8 cellular contexts compared by ENCODE assay signal in genomic region chr5:32312682-32313523, GRCh38. TPM values are rescaled to one million over a fixed set of nuclear protein-coding genes. Genes with fewer than 3 reads are reported as not detected.
A peak's percentile ranks its signal among the peaks of the same experiment; 100 is the strongest.
DNase-seq lines count a peak whose midpoint lies in the region; ATAC-seq and TF ChIP-seq lines count a peak whose summit lies in the region.

Gene MTMR12 (minus strand): TSS chr5:32312939. CDS start chr5:32312838, 101 bp downstream.

- intact Hi-C loops in left cardiac atrium (cut with DNase I) (no loop called here), posterior vena cava (cut with DNase I) (no loop called here), upper lobe of right lung (cut with DNase I) (no loop called here)

- TF ChIP-seq POLR2A in GM15510 (IDR thresholded peaks at IDR 0.05; ENCODE audit: borderline replicate concordance, extremely low read depth, insufficient read length): peak; percentile 91

- DNase-seq in NCI-H1694 treated with DMSO at 0.1 percent for 48 hours (lab: John Stamatoyannopoulos, UW) (peak; percentile 100), T-helper 17 cell (peak; percentile 100), amygdala (lab: John Stamatoyannopoulos, UW) (peak; percentile 87 to 100 (median 99)), left cardiac atrium (peak; percentile 100), posterior vena cava (ENCODE audit: low spot score) (peak; percentile 100), upper lobe of right lung (peak; percentile 100)

- H3K4me1 Mint-ChIP-seq in T-helper 17 cell: peaks cover 21% of the 10 kb centered on the region

- no peaks in the 10 kb centered on the region for H3K36me3 ChIP-seq in upper lobe of right lung

- H3K27me3 Mint-ChIP-seq in T-helper 17 cell: no peaks in the 10 kb centered on the region

- no peaks in the 10 kb centered on the region for H3K9me3 ChIP-seq in T-helper 17 cell (ENCODE audit: control insufficient read depth, low read length, poor library complexity, severe bottlenecking)
- no peaks in the 10 kb centered on the region for H3K9me3 ChIP-seq in upper lobe of right lung

- peak within 1 kb of the TSS; percentile 97 for H3K4me3 Mint-ChIP-seq in T-helper 17 cell

- peak within 1 kb of the TSS; percentile 83 for H3K4me3 ChIP-seq in upper lobe of right lung

- H3K27ac Mint-ChIP-seq in T-helper 17 cell: peak within 1 kb of the TSS; percentile 94

- H3K27me3 ChIP-seq in upper lobe of right lung: no peaks in the 10 kb centered on the region

- ATAC-seq in HG02885 (IDR thresholded peaks at IDR 0.05; ENCODE audit: poor library complexity, unreplicated experiment): peak; percentile 93
- ATAC-seq in T-helper 17 cell: peak; percentile 93
- peak; percentile 97 to 99 for ATAC-seq in left cardiac atrium
- peak; percentile 98 for ATAC-seq in upper lobe of right lung

- peaks cover 6% of the 10 kb centered on the region for H3K36me3 Mint-ChIP-seq in T-helper 17 cell (ENCODE audit: low read depth)

- no peak for TF ChIP-seq CTCF in upper lobe of right lung (IDR thresholded peaks at IDR 0.05)

- H3K27ac ChIP-seq in upper lobe of right lung: peak within 1 kb of the TSS; percentile 95

- H3K4me1 ChIP-seq in upper lobe of right lung: peaks cover 40% of the 10 kb centered on the region

RNA-seq across cellular contexts. Expression of gene MTMR12, which starts in this region (rescaled TPM):
- 10 to 100 TPM; 20.6 to 29.4 TPM for total RNA-seq in T-helper 17 cell
- total RNA-seq in left cardiac atrium: 10 to 100 TPM; 19.6 to 24.9 TPM
- total RNA-seq in posterior vena cava: 10 to 100 TPM; 45.1 to 58.0 TPM
- 41.3 TPM for total RNA-seq in upper lobe of right lung

Comparison
In these comparisons a context has a peak if more than half of its experiments do, and no peak if none do; other contexts are left out.
1. Peak in every context shown above with its lines: DNase-seq, ATAC-seq, H3K4me3 ChIP-seq and H3K27ac ChIP-seq.